ENCODE assay signal across 16 cellular contexts in the genomic region with DNA sequence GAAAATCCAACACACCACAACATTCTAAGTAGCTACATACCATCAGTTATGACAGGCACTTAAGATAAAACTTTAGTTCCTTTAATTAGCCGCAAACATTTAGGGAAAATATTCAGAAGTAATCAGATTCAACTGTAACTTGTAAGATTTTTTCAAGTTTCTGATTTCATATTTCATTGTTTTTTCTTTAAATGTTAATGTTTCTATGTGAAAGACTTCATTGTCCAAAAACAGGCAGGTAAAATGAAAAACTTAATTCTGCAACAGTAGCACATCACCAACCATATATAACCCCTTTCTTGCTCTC. TPM values are rescaled to one million over a fixed set of nuclear protein-coding genes. Genes with fewer than 3 reads are reported as not detected.
DNase-seq lines count a peak whose midpoint lies in the region; ATAC-seq, FAIRE-seq and TF ChIP-seq lines count a peak whose summit lies in the region.
"Had no signal": no experiment of that assay in that cellular context is flagged by ENCODE, and none has a peak within 500 bp of the region (broad histone marks: within the 10 kb centered on the region; RNA-seq: fewer than 3 reads in every experiment).

No MANE protein-coding gene starts in this region.

- CTCF ChIA-PET in PC-9 (lab: Charles Lee), result interaction anchor here (1.2 to 1.3 kb wide), 2 partner anchors 287 to 375 kb away, joined by 3 to 5 read pairs; no protein-coding TSS in a partner anchor
- CTCF ChIA-PET in endothelial cell of umbilical vein (lab: Charles Lee), result interaction anchor here (0.6 to 5.2 kb wide), 40 partner anchors 8 to 866 kb away, joined by 3 to 75 read pairs (median 5); partner anchors contain the start of gene ODAM

- no peaks in the 10 kb centered on the region for H3K36me3 Mint-ChIP-seq in type B pancreatic cell
- H3K36me3 Mint-ChIP-seq: IgD-negative memory B cell had no signal

- H3K4me2 ChIP-seq in PC-9, result no peak overlapping the region
- H3K4me2 ChIP-seq in endothelial cell of umbilical vein (ENCODE audit: insufficient read depth, low read length), result no peak overlapping the region
- H3K4me2 ChIP-seq: BLaER1 had no signal

- ATAC-seq in GM18499 (IDR thresholded peaks at IDR 0.05; ENCODE audit: insufficient read depth, unreplicated experiment) (peak; percentile 2), HG03135 (IDR thresholded peaks at IDR 0.05; ENCODE audit: unreplicated experiment) (no peak)

- H3K27ac ChIP-seq in PC-9, result no peak overlapping the region
- no peak overlapping the region for H3K27ac ChIP-seq in endothelial cell of umbilical vein (ENCODE audit: insufficient read depth, low read depth, low read length)
- H3K27ac ChIP-seq: BLaER1 had no signal

- no peaks in the 10 kb centered on the region for H3F3A ChIP-seq in PC-9 (ENCODE audit: insufficient read depth, low read depth)

- H3K27me3 ChIP-seq in PC-9 (ENCODE audit: insufficient read depth, low read depth), result no peaks in the 10 kb centered on the region
- no peaks in the 10 kb centered on the region for H3K27me3 ChIP-seq in endothelial cell of umbilical vein (ENCODE audit: control insufficient read depth in 2 of 2, insufficient read depth in 2 of 2, low read length in 2 of 2)
- H3K27me3 ChIP-seq: BLaER1 had no signal

- DNase-seq in PC-9 (no peak), endothelial cell of umbilical vein (ENCODE audit: low read depth, low spot score) (no peak), type B pancreatic cell (ENCODE audit: extremely low spot score, unreplicated experiment) (no peak), T-helper 1 cell (no peak), 8988T (no peak)
- DNase-seq: DMS153; NCI-H1436 treated with DMSO at 0.1 percent for 48 hours; NCI-H2081 treated with DMSO at 0.1 percent for 48 hours; NCI-H345; NK-92 treated with Interleukin-12 subunit alpha and Interleukin-12 subunit beta, amount 100 ng/mL, for 24 hours had no signal

- no peaks in the 10 kb centered on the region for H3K36me3 ChIP-seq in PC-9 (ENCODE audit: low read depth)
- H3K36me3 ChIP-seq in endothelial cell of umbilical vein (ENCODE audit: control insufficient read depth in 2 of 2, extremely low read depth in 1 of 2, insufficient read depth in 2 of 2, low read length in 2 of 2), result no peaks in the 10 kb centered on the region
- H3K36me3 ChIP-seq: BLaER1, HAP-1 had no signal

- no peak overlapping the region for H3K27ac Mint-ChIP-seq in type B pancreatic cell
- H3K27ac Mint-ChIP-seq: IgD-negative memory B cell had no signal

- FAIRE-seq in endothelial cell of umbilical vein (lab: Jason Lieb, UNC), result peak; percentile 40

- no peak overlapping the region for H3K4me3 Mint-ChIP-seq in type B pancreatic cell
- H3K4me3 Mint-ChIP-seq: IgD-negative memory B cell had no signal

- no peaks in the 10 kb centered on the region for H3K9me3 Mint-ChIP-seq in type B pancreatic cell
- H3K9me3 Mint-ChIP-seq: IgD-negative memory B cell had no signal

- no peak for TF ChIP-seq POLR2A in endothelial cell of umbilical vein (IDR thresholded peaks at IDR 0.05; ENCODE audit: low read depth, low read length)

- no peaks in the 10 kb centered on the region for H3K4me1 ChIP-seq in PC-9 (replicated peaks; ENCODE audit: insufficient read depth)
- H3K4me1 ChIP-seq in endothelial cell of umbilical vein (ENCODE audit: control insufficient read depth, extremely low read depth, insufficient read depth, low read length), result no peaks in the 10 kb centered on the region
- H3K4me1 ChIP-seq: BLaER1, HAP-1 had no signal

- H3K4me3 ChIP-seq in PC-9, result no peak overlapping the region
- H3K4me3 ChIP-seq in endothelial cell of umbilical vein (replicated peaks in 1 of 3; ENCODE audit: insufficient read depth in 1 of 3, low read depth in 1 of 3, low read length in 3 of 3), result no peak overlapping the region
- H3K4me3 ChIP-seq: BLaER1, HAP-1 had no signal

- H3K27me3 Mint-ChIP-seq in type B pancreatic cell, result no peaks in the 10 kb centered on the region
- H3K27me3 Mint-ChIP-seq: IgD-negative memory B cell had no signal

- intact Hi-C loops in PC-9 (cut with micrococcal nuclease; ENCODE audit: unreplicated experiment) (loop anchor here (1.0 to 10.0 kb wide), 4 partner anchors 85 to 867 kb away; no protein-coding TSS in a partner anchor), endothelial cell of umbilical vein (cut with micrococcal nuclease) (loop anchor here (1.0 to 2.0 kb wide), 6 partner anchors 85 to 865 kb away; no protein-coding TSS in a partner anchor)

- BruUV-seq in PC-9 (replicated peaks; lab: Mats Ljungman, UMichigan) (no TSS peak), endothelial cell of umbilical vein (replicated peaks; lab: Mats Ljungman, UMichigan) (no TSS peak)

- H3K9me3 ChIP-seq in PC-9 (ENCODE audit: insufficient read depth, low read depth), result no peaks in the 10 kb centered on the region
- no peaks in the 10 kb centered on the region for H3K9me3 ChIP-seq in endothelial cell of umbilical vein (replicated peaks; ENCODE audit: control insufficient read depth, insufficient read depth, low read length)
- H3K9me3 ChIP-seq: BLaER1, HAP-1 had no signal

- no peaks in the 10 kb centered on the region for H3K9me2 ChIP-seq in PC-9 (ENCODE audit: insufficient read depth)

- dilution Hi-C loops in endothelial cell of umbilical vein (cut with MboI; ENCODE audit: extremely low pct_ligation_motif_present, low sequenced_read_pairs), result no loop called here

- H4K20me1 ChIP-seq in PC-9 (ENCODE audit: insufficient read depth), result no peaks in the 10 kb centered on the region
- H4K20me1 ChIP-seq in endothelial cell of umbilical vein (replicated peaks; ENCODE audit: control insufficient read depth, extremely low read depth, insufficient read depth, low read length), result no peaks in the 10 kb centered on the region
- H4K20me1 ChIP-seq: BLaER1 had no signal

- H3K79me2 ChIP-seq in PC-9 (ENCODE audit: low read depth) (no peaks in the 10 kb centered on the region), endothelial cell of umbilical vein (ENCODE audit: control insufficient read depth, insufficient read depth, low read length) (no peaks in the 10 kb centered on the region)

- no peaks in the 10 kb centered on the region for H3K4me1 Mint-ChIP-seq in type B pancreatic cell (ENCODE audit: unreplicated experiment)
- H3K4me1 Mint-ChIP-seq: IgD-negative memory B cell had no signal

- TF ChIP-seq CTCF in PC-9 (conservative IDR thresholded peaks at IDR 0.05) (peak; percentile 48), endothelial cell of umbilical vein (IDR thresholded peaks at IDR 0.05; ENCODE audit: extremely low read depth in 1 of 2, insufficient read depth in 1 of 2, low read depth in 1 of 2, low read length in 2 of 2) (no peak), type B pancreatic cell (conservative IDR thresholded peaks at IDR 0.05) (peak; percentile 54)

- no peak overlapping the region for H2AFZ ChIP-seq in PC-9
- H2AFZ ChIP-seq in endothelial cell of umbilical vein (ENCODE audit: low read depth, low read length), result no peak overlapping the region

- POLR2A ChIA-PET in PC-9 (lab: Charles Lee; ENCODE audit: unreplicated experiment), result no interaction called here
- POLR2A ChIA-PET in endothelial cell of umbilical vein (lab: Charles Lee), result no interaction called here

- H3K9me1 ChIP-seq in endothelial cell of umbilical vein (replicated peaks; ENCODE audit: control insufficient read depth, extremely low read depth, insufficient read depth, low read length), result no peaks in the 10 kb centered on the region

- H3K9ac ChIP-seq in endothelial cell of umbilical vein (replicated peaks; ENCODE audit: extremely low read depth, insufficient read depth, low read length), result no peak overlapping the region
- H3K9ac ChIP-seq: BLaER1 had no signal

RNA-seq across cellular contexts. Expression of gene ODAM, which starts 11.6 kb away (rescaled TPM):
- total RNA-seq in PC-9 (2021) (0.70 TPM in 1 of 2 replicates, not detected in the other), endothelial cell of umbilical vein (not detected in 2 replicates), type B pancreatic cell (ENCODE audit: low replicate concordance) (0.90 and 4.6 TPM in 2 replicates)
- polyA plus RNA-seq in endothelial cell of umbilical vein, result not detected in 2 replicates
- not detected in 2 replicates for polyA plus RNA-seq in endothelial cell of umbilical vein (2011; cell fraction: cytosol; rRNA removed)
- not detected in 2 replicates for polyA plus RNA-seq in endothelial cell of umbilical vein (2011; cell fraction: nucleus; rRNA removed)
- not detected in 2 replicates for polyA plus RNA-seq in endothelial cell of umbilical vein (2012)
- polyA minus RNA-seq in endothelial cell of umbilical vein, result not detected in 2 replicates
- not detected for polyA minus RNA-seq in endothelial cell of umbilical vein (2011; cell fraction: cytosol; rRNA and poly(A)+ RNA removed)
- polyA minus RNA-seq in endothelial cell of umbilical vein (2011; cell fraction: nucleus; rRNA and poly(A)+ RNA removed), result not detected in 2 replicates
- total RNA-seq: HT-29 had no signal
- polyA plus RNA-seq: IgD-negative memory B cell had no signal

RNA-seq across cellular contexts. Expression of gene PRR27, which starts 29.9 kb away (rescaled TPM):
- total RNA-seq in PC-9 (2021) (not detected in 2 replicates), endothelial cell of umbilical vein (not detected in 2 replicates), type B pancreatic cell (ENCODE audit: low replicate concordance) (0.17 TPM in 1 of 2 replicates, not detected in the other)
- not detected in 2 replicates for polyA plus RNA-seq in endothelial cell of umbilical vein
- not detected in 2 replicates for polyA plus RNA-seq in endothelial cell of umbilical vein (2011; cell fraction: cytosol; rRNA removed)
- not detected in 2 replicates for polyA plus RNA-seq in endothelial cell of umbilical vein (2011; cell fraction: nucleus; rRNA removed)
- not detected in 2 replicates for polyA plus RNA-seq in endothelial cell of umbilical vein (2012)
- not detected in 2 replicates for polyA minus RNA-seq in endothelial cell of umbilical vein
- polyA minus RNA-seq in endothelial cell of umbilical vein (2011; cell fraction: cytosol; rRNA and poly(A)+ RNA removed), result not detected
- polyA minus RNA-seq in endothelial cell of umbilical vein (2011; cell fraction: nucleus; rRNA and poly(A)+ RNA removed), result not detected in 2 replicates
- total RNA-seq: HT-29 had no signal
- polyA plus RNA-seq: IgD-negative memory B cell had no signal

RNA-seq across cellular contexts. Expression of gene FDCSP, which starts 42.0 kb away (rescaled TPM):
- not detected in 2 replicates for total RNA-seq in PC-9 (2021)
- not detected in 2 replicates for total RNA-seq in endothelial cell of umbilical vein
- not detected in 2 replicates for polyA plus RNA-seq in endothelial cell of umbilical vein
- polyA plus RNA-seq in endothelial cell of umbilical vein (2011; cell fraction: cytosol; rRNA removed), result not detected in 2 replicates
- not detected in 2 replicates for polyA plus RNA-seq in endothelial cell of umbilical vein (2011; cell fraction: nucleus; rRNA removed)
- polyA plus RNA-seq in endothelial cell of umbilical vein (2012), result not detected in 2 replicates
- polyA minus RNA-seq in endothelial cell of umbilical vein, result not detected in 2 replicates
- not detected for polyA minus RNA-seq in endothelial cell of umbilical vein (2011; cell fraction: cytosol; rRNA and poly(A)+ RNA removed)
- not detected in 2 replicates for polyA minus RNA-seq in endothelial cell of umbilical vein (2011; cell fraction: nucleus; rRNA and poly(A)+ RNA removed)
- not detected in 2 replicates for total RNA-seq in type B pancreatic cell (ENCODE audit: low replicate concordance)
- total RNA-seq: HT-29 had no signal
- polyA plus RNA-seq: IgD-negative memory B cell had no signal

RNA-seq across cellular contexts. Expression of gene CSN3, which starts 58.5 kb away (rescaled TPM):
- total RNA-seq in PC-9 (2021) (not detected in 2 replicates), endothelial cell of umbilical vein (not detected in 2 replicates), type B pancreatic cell (ENCODE audit: low replicate concordance) (not detected in 2 replicates)
- polyA plus RNA-seq in endothelial cell of umbilical vein, result not detected in 2 replicates
- polyA plus RNA-seq in endothelial cell of umbilical vein (2011; cell fraction: cytosol; rRNA removed), result not detected in 2 replicates
- polyA plus RNA-seq in endothelial cell of umbilical vein (2011; cell fraction: nucleus; rRNA removed), result not detected in 2 replicates
- polyA plus RNA-seq in endothelial cell of umbilical vein (2012), result 1.0 and 3.2 TPM in 2 replicates
- not detected in 2 replicates for polyA minus RNA-seq in endothelial cell of umbilical vein
- not detected for polyA minus RNA-seq in endothelial cell of umbilical vein (2011; cell fraction: cytosol; rRNA and poly(A)+ RNA removed)
- polyA minus RNA-seq in endothelial cell of umbilical vein (2011; cell fraction: nucleus; rRNA and poly(A)+ RNA removed), result not detected in 2 replicates
- total RNA-seq: HT-29 had no signal
- polyA plus RNA-seq: IgD-negative memory B cell had no signal

Comparison
In these comparisons a context has a peak if more than half of its experiments do, and no peak if none do; other contexts are left out.
1. CTCF ChIP-seq: peak in PC-9 (single experiment) and type B pancreatic cell (single experiment); none in endothelial cell of umbilical vein (0 of 2).